ENCODE assay signal across 20 cellular contexts in genomic region chr12:26304273-26304672, GRCh38.
DNase-seq lines count a peak whose midpoint lies in the region; FAIRE-seq and TF ChIP-seq lines count a peak whose summit lies in the region.
"Had no signal": no experiment of that assay in that cellular context is flagged by ENCODE, and none has a peak within 500 bp of the region (broad histone marks: within the 10 kb centered on the region; RNA-seq: fewer than 3 reads in every experiment).

No MANE protein-coding gene starts in this region.

- peaks cover 81% of the 10 kb centered on the region for H3K4me1 ChIP-seq in KMS-11 (ENCODE audit: low read depth, poor library complexity, severe bottlenecking)

- no peaks in the 10 kb centered on the region for H3K79me2 ChIP-seq in KMS-11 (ENCODE audit: insufficient read depth, low read depth)

- H3K9ac ChIP-seq in KMS-11, result peak overlapping the region; percentile 59; the same call in 1 of the 2 replicates
- H3K9ac ChIP-seq: BLaER1 had no signal

- no peak overlapping the region for H3K4me3 ChIP-seq in KMS-11 (IDR thresholded peaks at IDR 0.05; ENCODE audit: insufficient read depth, low read depth, low read length)
- H3K4me3 ChIP-seq: BLaER1, GM12878, GM23338, K562 had no signal

- FAIRE-seq in GM19239 (lab: Jason Lieb, UNC), result peak; percentile 87
- FAIRE-seq: GM12878, K562 had no signal

- TF ChIP-seq CTCF in KMS-11 (conservative IDR thresholded peaks at IDR 0.05; ENCODE audit: low read depth, low read length), result no peak

- H4K20me1 ChIP-seq in KMS-11 (ENCODE audit: insufficient read depth), result no peaks in the 10 kb centered on the region
- H4K20me1 ChIP-seq: BLaER1 had no signal

- H3K27ac ChIP-seq in KMS-11, result peak overlapping the region; percentile 89
- H3K27ac ChIP-seq: BLaER1, HL-60 had no signal

- no peaks in the 10 kb centered on the region for H3K36me3 ChIP-seq in KMS-11 (ENCODE audit: insufficient read depth)
- H3K36me3 ChIP-seq: BLaER1 had no signal

- DNase-seq in GM19239 (ENCODE audit: insufficient read length, low spot score) (no peak), NCI-H82 treated with DMSO at 0.1 percent for 48 hours (lab: John Stamatoyannopoulos, UW; ENCODE audit: unreplicated experiment) (peak; percentile 13), myocyte (ENCODE audit: low read depth) (peak; percentile 55), kidney tubule cell (ENCODE audit: low spot score) (no peak), LoVo (ENCODE audit: low spot score) (no peak), H4 (ENCODE audit: low spot score) (no peak)
- no peak for DNase-seq in activated T-cell treated with anti-CD3 and anti-CD28 coated beads, Interleukin-2, amount 50 U/mL, for 1 hour
- DNase-seq: 8988T, DMS 273 treated with DMSO at 0.1 percent for 48 hours, DMS53, DND-41, EL, H9, IMR-90 had no signal

- no peaks in the 10 kb centered on the region for H3K27me3 ChIP-seq in KMS-11 (ENCODE audit: insufficient read depth, low read depth)
- H3K27me3 ChIP-seq: BLaER1 had no signal

- peak overlapping the region; percentile 13; the same call in 1 of the 2 replicates for H2AFZ ChIP-seq in KMS-11 (ENCODE audit: low read depth)
- H2AFZ ChIP-seq: GM23338 had no signal

- H3K4me2 ChIP-seq in KMS-11, result peak overlapping the region; percentile 71
- H3K4me2 ChIP-seq: BLaER1, GM23338 had no signal

Comparison
In these comparisons a context has a peak if more than half of its experiments do, and no peak if none do; other contexts are left out.
1. DNase-seq: peak in NCI-H82 treated with DMSO at 0.1 percent for 48 hours (single experiment) and myocyte (single experiment); none in GM19239 (single experiment), kidney tubule cell (single experiment), LoVo (single experiment), activated T-cell treated with anti-CD3 and anti-CD28 coated beads, Interleukin-2, amount 50 U/mL, for 1 hour (single experiment) and H4 (single experiment).